In the genomic region with DNA sequence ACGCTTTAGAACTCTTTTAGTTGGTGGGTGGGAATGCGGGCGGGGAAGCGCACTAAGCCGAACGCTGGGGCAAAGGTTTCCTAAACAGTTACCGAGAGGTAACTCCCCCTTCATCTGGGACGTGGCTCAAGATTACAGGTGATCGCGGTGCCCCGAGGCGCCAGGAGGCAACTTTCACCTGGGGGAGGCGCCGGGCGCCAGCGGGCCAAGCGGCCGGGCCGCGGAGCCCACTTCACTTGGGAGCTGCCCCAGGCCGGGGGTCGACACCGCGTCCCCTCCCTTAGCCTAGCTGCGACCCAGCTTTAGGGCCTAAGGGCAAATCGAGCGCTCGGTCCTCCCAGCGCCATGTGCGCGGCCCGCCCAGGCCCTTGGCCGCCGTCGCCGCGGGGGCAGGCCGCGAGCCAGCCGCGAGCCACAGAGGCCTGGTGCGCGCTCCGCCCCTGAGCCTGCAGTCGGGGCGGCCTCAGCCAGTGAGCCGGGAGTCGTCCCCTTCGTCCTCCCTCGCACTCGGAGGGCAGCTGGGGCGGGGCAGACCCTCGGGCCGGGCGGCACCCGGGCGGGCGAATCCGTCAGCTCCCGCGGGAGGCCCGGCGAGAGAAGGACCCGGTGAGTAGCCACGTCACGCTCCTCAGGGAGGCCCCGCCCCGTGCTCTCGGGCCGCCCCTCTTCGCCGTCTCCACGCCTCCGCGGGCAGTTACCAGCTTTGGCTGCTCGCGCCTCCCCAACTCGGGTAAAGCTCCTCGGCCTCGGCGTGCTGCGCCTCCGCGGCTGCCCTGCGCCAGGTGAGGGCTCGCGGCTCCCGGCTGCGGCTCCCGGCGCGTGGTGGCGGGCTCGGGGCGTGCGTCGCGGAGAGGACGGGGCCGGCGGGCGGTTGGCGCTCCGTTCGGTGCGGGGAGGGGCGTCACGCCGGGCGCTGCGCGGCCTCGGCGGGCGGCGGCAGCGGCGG, we compare ENCODE assay signal across 8 cellular contexts. TPM values are rescaled to one million over a fixed set of nuclear protein-coding genes. Genes with fewer than 3 reads are reported as not detected.
A peak's percentile ranks its signal among the peaks of the same experiment; 100 is the strongest.
DNase-seq lines count a peak whose midpoint lies in the region; ATAC-seq and TF ChIP-seq lines count a peak whose summit lies in the region.

A gene (plus strand): TSS at position 693 of the 946 bp plus-strand sequence. CDS start 13,640 bp downstream, outside the sequence.

- H3K36me3 ChIP-seq in BLaER1 (no peaks in the 10 kb centered on the region), colonic mucosa (no peaks in the 10 kb centered on the region)

- H3K27ac ChIP-seq in BLaER1 (peak within 1 kb of the TSS; percentile 97), colonic mucosa (peak within 1 kb of the TSS; percentile 97)

- TF ChIP-seq CTCF in colonic mucosa (IDR thresholded peaks at IDR 0.05) = no peak

- H4K20me1 ChIP-seq in BLaER1 = peaks cover 43% of the 10 kb centered on the region

- H3K4me3 ChIP-seq in BLaER1 = peak within 1 kb of the TSS; percentile 95
- H3K4me3 ChIP-seq in colonic mucosa = peak within 1 kb of the TSS; percentile 87

- no peaks in the 10 kb centered on the region for H3K27me3 ChIP-seq in BLaER1
- no peaks in the 10 kb centered on the region for H3K27me3 ChIP-seq in colonic mucosa

- H3K9me3 ChIP-seq in BLaER1 (no peaks in the 10 kb centered on the region), colonic mucosa (no peaks in the 10 kb centered on the region)

- peaks cover 21% of the 10 kb centered on the region for H3K4me1 ChIP-seq in BLaER1
- peaks cover 6% of the 10 kb centered on the region for H3K4me1 ChIP-seq in colonic mucosa

- H3K9ac ChIP-seq in BLaER1 (peak within 1 kb of the TSS; percentile 96), colonic mucosa (ENCODE audit: low read depth in 2 of 2, low read length in 2 of 2) (peak within 1 kb of the TSS; percentile 77 to 88)

- DNase-seq in GM19240 (ENCODE audit: insufficient read length, low spot score) (peak; percentile 92), NCI-H526 (lab: John Stamatoyannopoulos, UW) (peak; percentile 86 to 98), colonic mucosa (peak; percentile 97), left kidney (ENCODE audit: low read depth, low spot score) (peak; percentile 98)
- DNase-seq in activated CD4-positive, alpha-beta T cell treated with anti-CD3 and anti-CD28 coated beads for 48 hours = peak; percentile 95
- peak; percentile 94 for DNase-seq in stimulated activated CD4-positive, alpha-beta T cell treated with anti-CD3 and anti-CD28 coated beads, Interleukin-1b, Interleukin-23, amount 100 ng/mL, for 48 hours

- intact Hi-C loops in colonic mucosa (cut with DNase I) = loop anchor here (5.0 kb wide), 2 partner anchors 89 to 226 kb away; a partner anchor contains a TSS

- peak; percentile 88 for ATAC-seq in HG03457 (IDR thresholded peaks at IDR 0.05; ENCODE audit: unreplicated experiment)

- H3K4me2 ChIP-seq in BLaER1 = peak within 1 kb of the TSS; percentile 90

RNA-seq across cellular contexts. Expression of the gene that starts here (rescaled TPM):
- 10 to 100 TPM; 28.8 to 29.5 TPM for total RNA-seq in colonic mucosa

Comparison
In these comparisons a context has a peak if more than half of its experiments do, and no peak if none do; other contexts are left out.
1. Peak in every context shown above with its lines: DNase-seq, ATAC-seq, H3K4me3 ChIP-seq and H3K27ac ChIP-seq.